In genomic region chr16:17314148-17314547, GRCh38 we compare ENCODE assay signal across 20 cellular contexts.
DNase-seq lines count a peak whose midpoint lies in the region; ATAC-seq and TF ChIP-seq lines count a peak whose summit lies in the region.
"Had no signal": no experiment of that assay in that cellular context is flagged by ENCODE, and none has a peak within 500 bp of the region (broad histone marks: within the 10 kb centered on the region; RNA-seq: fewer than 3 reads in every experiment).

No MANE protein-coding gene starts in this region.

- no peak overlapping the region for H3K9ac ChIP-seq in rectal smooth muscle tissue (ENCODE audit: low read length)

- ATAC-seq in left ventricle myocardium superior = no peak
- ATAC-seq in stimulated activated naive CD8-positive, alpha-beta T cell treated with anti-CD3 and anti-CD28 coated beads, Interleukin-15, amount 100 ng/mL, for 72 hours = no peak
- ATAC-seq: A549 had no signal

- H3K36me3 Mint-ChIP-seq in type B pancreatic cell = no peaks in the 10 kb centered on the region

- intact Hi-C loops in left ventricle myocardium inferior (cut with micrococcal nuclease) (no loop called here), left ventricle myocardium superior (cut with micrococcal nuclease) (no loop called here), esophagus muscularis mucosa (cut with DNase I) (loop anchor here (5.0 kb wide), 1 partner anchor 33 kb away; no protein-coding TSS in a partner anchor), uterus (cut with DNase I; ENCODE audit: low total_unique reads) (no loop called here)

- DNase-seq in left ventricle myocardium inferior = no peak
- no peak for DNase-seq in left ventricle myocardium superior
- DNase-seq in esophagus muscularis mucosa (ENCODE audit: extremely low spot score) = no peak
- no peak for DNase-seq in uterus
- DNase-seq in type B pancreatic cell (ENCODE audit: extremely low spot score, unreplicated experiment) = no peak
- DNase-seq in Ammon's horn (ENCODE audit: low spot score) = no peak
- DNase-seq in stimulated activated naive CD8-positive, alpha-beta T cell treated with anti-CD3 and anti-CD28 coated beads, Interleukin-15, amount 100 ng/mL, for 72 hours = no peak
- DNase-seq: activated CD4-positive, alpha-beta T cell treated with anti-CD3 and anti-CD28 coated beads, Interleukin-2, amount 50 U/mL, for 1 hour; activated naive CD4-positive, alpha-beta T cell treated with anti-CD3 and anti-CD28 coated beads, Interleukin-2, amount 50 U/mL, for 16 hours; activated T-cell treated with anti-CD3 and anti-CD28 coated beads, Interleukin-2, amount 50 U/mL, for 1 hour; brain microvascular endothelial cell; glutamatergic neuron; KG1; NCI-H1092; NCI-H69; stimulated activated CD4-positive, alpha-beta T cell treated with anti-CD3 and anti-CD28 coated beads, Interleukin-1b, Interleukin-23, amount 100 ng/mL, for 48 hours had no signal

- H3K27ac Mint-ChIP-seq in type B pancreatic cell = no peak overlapping the region
- H3K27ac Mint-ChIP-seq in stimulated activated naive CD8-positive, alpha-beta T cell treated with anti-CD3 and anti-CD28 coated beads, Interleukin-15, amount 100 ng/mL, for 72 hours = no peak overlapping the region
- H3K27ac Mint-ChIP-seq: dendritic cell treated with granulocyte-macrophage colony-stimulating factor and Interleukin-4, amounts not matched to agents 40 ng/mL and 50 ng/mL, for 4 days; memory B cell had no signal

- H3K4me1 Mint-ChIP-seq in type B pancreatic cell (ENCODE audit: unreplicated experiment) = peaks cover 26% of the 10 kb centered on the region
- peaks cover 65% of the 10 kb centered on the region for H3K4me1 Mint-ChIP-seq in stimulated activated naive CD8-positive, alpha-beta T cell treated with anti-CD3 and anti-CD28 coated beads, Interleukin-15, amount 100 ng/mL, for 72 hours

- H3K36me3 ChIP-seq in left ventricle myocardium inferior (no peaks in the 10 kb centered on the region), esophagus muscularis mucosa (no peaks in the 10 kb centered on the region), rectal smooth muscle tissue (ENCODE audit: control insufficient read depth, insufficient read depth, low read length) (no peaks in the 10 kb centered on the region), uterus (no peaks in the 10 kb centered on the region)
- H3K36me3 ChIP-seq: brain microvascular endothelial cell had no signal

- no peaks in the 10 kb centered on the region for H3K9me3 Mint-ChIP-seq in type B pancreatic cell
- no peaks in the 10 kb centered on the region for H3K9me3 Mint-ChIP-seq in stimulated activated naive CD8-positive, alpha-beta T cell treated with anti-CD3 and anti-CD28 coated beads, Interleukin-15, amount 100 ng/mL, for 72 hours
- H3K9me3 Mint-ChIP-seq: dendritic cell treated with granulocyte-macrophage colony-stimulating factor and Interleukin-4, amounts not matched to agents 40 ng/mL and 50 ng/mL, for 4 days had no signal

- no peak for TF ChIP-seq EP300 in esophagus muscularis mucosa (IDR thresholded peaks at IDR 0.05)

- WGBS in esophagus muscularis mucosa = 90% methylated on average over 3 of the region's 5 CpGs

- no peak for TF ChIP-seq POLR2A in esophagus muscularis mucosa (IDR thresholded peaks at IDR 0.05; ENCODE audit: low read depth)
- TF ChIP-seq POLR2A in uterus (IDR thresholded peaks at IDR 0.05) = no peak

- H3K27me3 ChIP-seq in left ventricle myocardium inferior (ENCODE audit: low read depth) = no peaks in the 10 kb centered on the region
- no peaks in the 10 kb centered on the region for H3K27me3 ChIP-seq in esophagus muscularis mucosa
- H3K27me3 ChIP-seq in rectal smooth muscle tissue (ENCODE audit: control insufficient read depth, insufficient read depth, low read length) = no peaks in the 10 kb centered on the region
- no peaks in the 10 kb centered on the region for H3K27me3 ChIP-seq in uterus
- H3K27me3 ChIP-seq: brain microvascular endothelial cell had no signal

- TF ChIP-seq CTCF in left ventricle myocardium inferior (IDR thresholded peaks at IDR 0.05; ENCODE audit: borderline replicate concordance) (no peak), esophagus muscularis mucosa (IDR thresholded peaks at IDR 0.05) (no peak), uterus (IDR thresholded peaks at IDR 0.05) (no peak), type B pancreatic cell (conservative IDR thresholded peaks at IDR 0.05) (no peak)

- peaks cover 14% of the 10 kb centered on the region for H3K4me1 ChIP-seq in left ventricle myocardium inferior
- peaks cover 14 to 80% (median 74%) of the 10 kb centered on the region in 4 donors for H3K4me1 ChIP-seq in esophagus muscularis mucosa
- peaks cover 45% of the 10 kb centered on the region for H3K4me1 ChIP-seq in rectal smooth muscle tissue (ENCODE audit: control insufficient read depth, insufficient read depth, low read length)
- H3K4me1 ChIP-seq in uterus = peaks cover 0 to 6% of the 10 kb centered on the region in 2 donors

- H3K27me3 Mint-ChIP-seq in type B pancreatic cell = no peaks in the 10 kb centered on the region
- H3K27me3 Mint-ChIP-seq in stimulated activated naive CD8-positive, alpha-beta T cell treated with anti-CD3 and anti-CD28 coated beads, Interleukin-15, amount 100 ng/mL, for 72 hours = no peaks in the 10 kb centered on the region
- H3K27me3 Mint-ChIP-seq: dendritic cell treated with granulocyte-macrophage colony-stimulating factor and Interleukin-4, amounts not matched to agents 40 ng/mL and 50 ng/mL, for 4 days; memory B cell had no signal

- H3K9me3 ChIP-seq in left ventricle myocardium inferior (replicated peaks) (no peaks in the 10 kb centered on the region), esophagus muscularis mucosa (no peaks in the 10 kb centered on the region), uterus (no peaks in the 10 kb centered on the region)
- H3K9me3 ChIP-seq: A549 had no signal

- no peak overlapping the region for H3K4me3 Mint-ChIP-seq in type B pancreatic cell
- no peak overlapping the region for H3K4me3 Mint-ChIP-seq in stimulated activated naive CD8-positive, alpha-beta T cell treated with anti-CD3 and anti-CD28 coated beads, Interleukin-15, amount 100 ng/mL, for 72 hours
- H3K4me3 Mint-ChIP-seq: dendritic cell treated with granulocyte-macrophage colony-stimulating factor and Interleukin-4, amounts not matched to agents 40 ng/mL and 50 ng/mL, for 4 days; memory B cell had no signal

- H3K4me3 ChIP-seq in left ventricle myocardium inferior = no peak overlapping the region
- no peak overlapping the region for H3K4me3 ChIP-seq in esophagus muscularis mucosa
- no peak overlapping the region for H3K4me3 ChIP-seq in rectal smooth muscle tissue (ENCODE audit: low read length)
- no peak overlapping the region for H3K4me3 ChIP-seq in uterus
- H3K4me3 ChIP-seq: A549 had no signal

- H3K27ac ChIP-seq in left ventricle myocardium inferior (replicated peaks) (peak overlapping the region; percentile 48), esophagus muscularis mucosa (replicated peaks in 1 of 4) (peak overlapping the region; percentile 91 to 95 (median 93)), rectal smooth muscle tissue (ENCODE audit: low read depth, low read length) (peak overlapping the region; percentile 93), uterus (peak overlapping the region; percentile 87 to 88)
- H3K27ac ChIP-seq: A549, brain microvascular endothelial cell had no signal
